ENCODE assay signal across 1 cellular context in the genomic region with DNA sequence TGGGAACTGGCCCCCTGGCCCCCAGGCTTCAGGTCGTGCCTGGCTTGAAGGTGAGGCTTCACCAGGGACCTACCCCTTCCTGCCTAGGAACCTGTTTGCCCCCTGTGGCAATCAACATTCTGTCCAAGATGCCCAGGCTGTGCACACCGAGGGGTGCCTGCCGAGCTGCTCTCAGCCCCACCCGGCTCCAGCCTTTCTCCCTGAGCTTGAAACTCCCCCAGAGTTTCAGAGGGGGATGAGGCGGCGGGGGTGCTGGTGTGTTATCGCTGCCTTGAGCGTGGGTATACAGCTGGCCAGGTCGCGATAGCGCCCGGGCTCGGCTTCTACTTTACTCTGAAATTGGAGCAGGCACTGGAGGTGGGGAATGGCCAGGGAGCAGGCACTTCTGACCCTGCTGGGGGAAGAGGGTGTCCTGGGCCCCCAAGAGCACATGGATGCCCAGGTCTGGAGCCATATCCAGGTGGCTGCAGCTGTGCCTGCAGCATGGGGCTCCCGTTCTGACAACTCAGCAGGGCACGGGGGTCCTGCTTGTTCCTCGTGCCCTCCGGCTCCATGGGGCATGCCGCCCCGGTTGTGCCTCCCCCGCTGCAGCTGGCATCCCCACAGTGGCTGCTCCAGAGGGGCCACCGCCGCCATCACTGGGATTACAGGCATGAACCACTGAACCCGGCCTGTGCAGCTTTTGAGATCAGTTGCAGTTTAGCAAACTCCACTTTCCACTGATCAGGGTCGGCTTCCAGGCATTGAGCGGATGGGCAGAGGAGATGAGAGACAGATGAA.
TF ChIP-seq lines count a peak whose summit lies in the region.

No MANE protein-coding gene starts in this region.

TF ChIP-seq in WTC11, 78 proteins besides CTCF, POLR2A, EP300 and RAD21 (continued from another document):
- no peak for TF ChIP-seq E2F5 (CRISPR knock-in tag; IDR thresholded peaks at IDR 0.05)
